Comparison of ENCODE assay signal across 1 cellular context in the genomic region with DNA sequence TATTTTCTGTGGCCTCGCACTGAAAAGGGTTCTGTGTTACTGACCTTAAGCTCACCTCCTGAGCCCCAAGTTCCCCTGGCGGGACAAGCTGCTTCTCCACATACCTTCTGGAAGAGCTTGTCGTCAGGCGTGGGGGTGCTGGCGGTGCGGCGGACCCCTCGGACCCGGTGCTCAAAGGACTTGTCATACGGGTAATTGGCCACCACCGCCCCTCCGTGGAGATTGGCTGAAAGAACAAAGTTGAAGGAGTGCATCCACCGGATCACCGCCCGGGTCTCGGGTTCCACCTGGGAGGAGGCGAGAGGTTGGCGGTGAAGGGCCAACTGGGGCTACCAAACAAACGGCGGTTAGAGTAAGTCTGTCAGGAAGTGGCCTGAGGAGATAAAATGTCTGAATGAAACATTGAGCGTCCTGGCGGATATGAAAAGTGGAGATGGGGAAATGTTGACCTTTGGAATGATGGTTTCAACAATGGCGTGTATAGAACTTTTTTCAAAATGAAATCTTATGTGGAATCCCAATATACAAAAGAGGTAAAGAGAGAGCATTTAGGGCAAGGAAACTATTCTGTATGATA.
TF ChIP-seq lines count a peak whose summit lies in the region.

No MANE protein-coding gene starts in this region.

TF ChIP-seq in K562, 482 proteins besides CTCF, POLR2A, EP300 and RAD21:
- TF ChIP-seq, protein P1, sequence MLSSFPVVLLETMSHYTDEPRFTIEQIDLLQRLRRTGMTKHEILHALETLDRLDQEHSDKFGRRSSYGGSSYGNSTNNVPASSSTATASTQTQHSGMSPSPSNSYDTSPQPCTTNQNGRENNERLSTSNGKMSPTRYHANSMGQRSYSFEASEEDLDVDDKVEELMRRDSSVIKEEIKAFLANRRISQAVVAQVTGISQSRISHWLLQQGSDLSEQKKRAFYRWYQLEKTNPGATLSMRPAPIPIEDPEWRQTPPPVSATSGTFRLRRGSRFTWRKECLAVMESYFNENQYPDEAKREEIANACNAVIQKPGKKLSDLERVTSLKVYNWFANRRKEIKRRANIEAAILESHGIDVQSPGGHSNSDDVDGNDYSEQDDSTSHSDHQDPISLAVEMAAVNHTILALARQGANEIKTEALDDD (IDR thresholded peaks at IDR 0.05) = no peak
- TF ChIP-seq ETV1 (tag; conservative IDR thresholded peaks at IDR 0.05; ENCODE audit: low read depth) = peak; percentile 55; the same call in 1 of the 2 replicates
